ENCODE assay signal across 12 cellular contexts in the genomic region with DNA sequence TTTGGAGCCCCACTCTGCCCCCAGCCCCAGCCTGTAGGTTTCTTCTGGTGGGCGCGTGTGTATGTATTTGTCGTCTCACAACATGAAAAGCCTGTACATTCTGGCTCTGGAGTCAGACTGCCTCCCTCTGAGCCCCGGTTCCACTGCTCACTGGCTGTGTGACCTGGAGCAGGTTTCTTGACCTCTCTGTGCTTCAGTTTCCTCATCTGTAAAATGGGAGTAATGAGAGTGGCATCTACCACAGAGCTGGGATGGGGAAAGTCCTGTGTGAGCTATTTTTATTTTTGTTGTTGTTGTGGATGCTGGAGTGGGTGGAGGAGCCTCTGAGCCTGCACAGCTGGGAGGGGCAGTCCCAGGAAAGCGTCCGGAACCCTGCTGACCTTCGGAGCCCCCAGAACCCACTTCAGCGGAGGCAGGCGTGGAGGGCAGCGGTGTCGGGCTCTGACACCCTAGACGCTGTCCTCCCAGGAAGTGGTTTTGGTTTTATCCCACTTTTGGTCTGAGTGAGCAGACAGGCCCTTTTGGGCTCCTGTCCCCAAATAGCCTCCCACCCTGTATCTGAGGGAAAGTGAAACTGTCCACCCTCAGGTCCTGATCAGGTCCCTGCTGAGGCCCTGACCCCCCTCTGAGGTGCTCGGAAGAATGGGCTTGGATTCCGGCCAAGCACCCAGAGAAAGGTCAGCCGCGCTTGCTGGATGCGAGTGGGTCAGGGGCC.
DNase-seq lines count a peak whose midpoint lies in the region; ATAC-seq, FAIRE-seq and TF ChIP-seq lines count a peak whose summit lies in the region.
"Had no signal": no experiment of that assay in that cellular context is flagged by ENCODE, and none has a peak within 500 bp of the region (broad histone marks: within the 10 kb centered on the region; RNA-seq: fewer than 3 reads in every experiment).

No MANE protein-coding gene starts in this region.

- TF ChIP-seq POLR2A in H1 (IDR thresholded peaks at IDR 0.05; ENCODE audit: control extremely low read depth in 1 of 2, low read depth in 2 of 2, low read length in 2 of 2) (no peak), spleen (IDR thresholded peaks at IDR 0.05) (no peak)

- H4K5ac ChIP-seq in H1 (ENCODE audit: insufficient read length, low read depth, low read length): no peak overlapping the region

- DNase-seq in H1 (ENCODE audit: low read depth in 1 of 2, low spot score in 2 of 2): no peak
- DNase-seq in spleen: peak; percentile 43
- no peak for DNase-seq in HAP-1 (ENCODE audit: low spot score in 2 of 2)
- no peak for DNase-seq in NCI-H226
- DNase-seq in cerebellar cortex (ENCODE audit: low spot score): no peak
- DNase-seq: foreskin keratinocyte; naive thymus-derived CD8-positive, alpha-beta T cell; NCI-H2171; Peyer's patch had no signal

- H2BK20ac ChIP-seq in H1 (ENCODE audit: low read length): no peak overlapping the region

- H3K56ac ChIP-seq in H1 (replicated peaks; ENCODE audit: insufficient read length, low read depth, low read length): no peak overlapping the region

- no peaks in the 10 kb centered on the region; a peak in 2 of 7 replicates for H3K27me3 ChIP-seq in H1 (replicated peaks in 1 of 4; ENCODE audit: control insufficient read depth in 3 of 4, extremely low read depth in 1 of 4, insufficient read depth in 3 of 4, low read length in 3 of 4)
- no peaks in the 10 kb centered on the region for H3K27me3 ChIP-seq in spleen (replicated peaks in 1 of 7)
- H3K27me3 ChIP-seq in HAP-1 (ENCODE audit: low read depth): no peaks in the 10 kb centered on the region
- H3K27me3 ChIP-seq: foreskin keratinocyte, Peyer's patch, tibial artery had no signal

- no peaks in the 10 kb centered on the region for H3K36me3 ChIP-seq in H1 (ENCODE audit: control insufficient read depth in 2 of 4, insufficient read depth in 4 of 4, low read length in 3 of 4)
- no peaks in the 10 kb centered on the region for H3K36me3 ChIP-seq in spleen
- no peaks in the 10 kb centered on the region for H3K36me3 ChIP-seq in HAP-1 (replicated peaks)
- H3K36me3 ChIP-seq: Peyer's patch, tibial artery had no signal

- no peak overlapping the region for H3K14ac ChIP-seq in H1 (ENCODE audit: insufficient read length)

- H3K79me2 ChIP-seq in H1 (ENCODE audit: control insufficient read depth in 1 of 2, insufficient read depth in 2 of 2, low read length in 2 of 2): no peaks in the 10 kb centered on the region

- intact Hi-C loops in spleen (cut with DNase I; ENCODE audit: low total_unique reads): no loop called here

- no peak overlapping the region for H2AFZ ChIP-seq in H1 (ENCODE audit: low read length)

- H3K9ac ChIP-seq in H1 (replicated peaks in 1 of 4; ENCODE audit: extremely low read depth in 1 of 4, low read depth in 3 of 4, low read length in 3 of 4): no peak overlapping the region

- no peaks in the 10 kb centered on the region for H4K20me1 ChIP-seq in H1 (replicated peaks in 1 of 2; ENCODE audit: control insufficient read depth in 1 of 2, insufficient read depth in 2 of 2, low read length in 2 of 2)

- H2BK15ac ChIP-seq in H1 (ENCODE audit: low read length): no peak overlapping the region

- no peak overlapping the region for H3K4ac ChIP-seq in H1 (replicated peaks; ENCODE audit: insufficient read length, low read depth, low read length)

- TF ChIP-seq CTCF in H1 (IDR thresholded peaks at IDR 0.05; ENCODE audit: control extremely low read depth in 1 of 3, insufficient read depth in 1 of 3, low read depth in 1 of 3, low read length in 3 of 3) (no peak), spleen (IDR thresholded peaks at IDR 0.05 in 8 of 11, conservative IDR thresholded peaks at IDR 0.05 in 3 of 11) (no peak)

- H3K23ac ChIP-seq in H1 (ENCODE audit: insufficient read length): no peak overlapping the region

- H2AK5ac ChIP-seq in H1 (ENCODE audit: low read depth, low read length): no peak overlapping the region

- in situ Hi-C loops in HAP-1 (cut with MboI; ENCODE audit: low sequenced_read_pairs): no loop called here

- CTCF ChIA-PET in H1 (lab: Charles Lee; ENCODE audit: partially characterized antibody): interaction anchor here (0.9 to 10.7 kb wide), 7 partner anchors 11 to 132 kb away, joined by 3 to 128 read pairs (median 7); no protein-coding TSS in a partner anchor

- H3K4me2 ChIP-seq in H1 (ENCODE audit: insufficient read depth in 1 of 2, low read depth in 2 of 2, low read length in 2 of 2): no peak overlapping the region

- H3K4me3 ChIP-seq in H1 (ENCODE audit: extremely low read depth in 1 of 4, insufficient read depth in 2 of 4, low read depth in 3 of 4, low read length in 4 of 4) (no peak overlapping the region), spleen (no peak overlapping the region), HAP-1 (no peak overlapping the region)
- H3K4me3 ChIP-seq: Peyer's patch, tibial artery had no signal

- H2BK120ac ChIP-seq in H1 (replicated peaks; ENCODE audit: low read depth, low read length): no peak overlapping the region

- TF ChIP-seq RAD21 in H1 (IDR thresholded peaks at IDR 0.05 in 1 of 2, conservative IDR thresholded peaks at IDR 0.05 in 1 of 2; ENCODE audit: low read depth in 2 of 2, low read length in 2 of 2): no peak

- H3K79me1 ChIP-seq in H1 (ENCODE audit: low read depth, low read length): no peaks in the 10 kb centered on the region

- no peak overlapping the region for H2BK12ac ChIP-seq in H1 (ENCODE audit: low read depth, low read length)

- H2BK5ac ChIP-seq in H1 (ENCODE audit: low read depth, low read length): no peak overlapping the region

- no peak overlapping the region for H3K18ac ChIP-seq in H1 (ENCODE audit: extremely low read depth, low read length)

- H3K9me3 ChIP-seq in H1 (ENCODE audit: insufficient read depth in 2 of 2, low read depth in 1 of 2, low read length in 1 of 2) (no peaks in the 10 kb centered on the region), spleen (no peaks in the 10 kb centered on the region), HAP-1 (no peaks in the 10 kb centered on the region)
- H3K9me3 ChIP-seq: Peyer's patch, tibial artery had no signal

- no peak for TF ChIP-seq EP300 in H1 (IDR thresholded peaks at IDR 0.05; ENCODE audit: borderline replicate concordance in 1 of 2, low read depth in 2 of 2, low read length in 2 of 2)

- WGBS in H1 (ENCODE audit: extremely low coverage in 1 of 2, insufficient coverage in 1 of 2, insufficient read length in 1 of 2, insufficient replicate concordance in 2 of 2, low coverage in 1 of 2, low lambda C conversion rate in 2 of 2, missing lambda C conversion rate in 1 of 2), 2 experiments: 92% methylated on average over 16 of the region's 17 CpGs; no CpG with 5 or more reads in 1 of the 2 experiments
- WGBS in spleen, 5 donors: 57 to 74% (median 65%) methylated on average over 15 to 17 of the region's 17 CpGs

- POLR2A ChIA-PET in H1 (lab: Charles Lee; ENCODE audit: partially characterized antibody): no interaction called here

- ATAC-seq in GM19438 (IDR thresholded peaks at IDR 0.05; ENCODE audit: low read depth, unreplicated experiment): peak; percentile 58
- peak; percentile 58 for ATAC-seq in HG03342 (IDR thresholded peaks at IDR 0.05; ENCODE audit: unreplicated experiment)
- ATAC-seq: foreskin keratinocyte; naive thymus-derived CD8-positive, alpha-beta T cell had no signal

- H3K27ac ChIP-seq in H1 (ENCODE audit: low read depth, low read length) (no peak overlapping the region), spleen (peak overlapping the region in 4 of 8 donors; percentile 10 to 80 (median 40))
- H3K27ac ChIP-seq: foreskin keratinocyte, Peyer's patch, tibial artery had no signal

- H3K23me2 ChIP-seq in H1 (ENCODE audit: low read depth, low read length): no peaks in the 10 kb centered on the region

- H4K91ac ChIP-seq in H1 (replicated peaks; ENCODE audit: insufficient read length, low read length): peak overlapping the region; percentile 28

- no peak overlapping the region; the same call in none of the 2 replicates for H4K8ac ChIP-seq in H1 (ENCODE audit: extremely low read depth, insufficient read depth, low read length)

- H3K4me1 ChIP-seq in H1 (replicated peaks in 1 of 4; ENCODE audit: control insufficient read depth in 3 of 4, insufficient read depth in 4 of 4, low read length in 3 of 4) (no peaks in the 10 kb centered on the region; a peak in 1 of 7 replicates), spleen (peaks cover 4 to 48% (median 28%) of the 10 kb centered on the region in 6 donors), HAP-1 (no peaks in the 10 kb centered on the region)

- no peak for FAIRE-seq in H1 (lab: Jason Lieb, UNC)

TF ChIP-seq in H1, 55 proteins besides CTCF, POLR2A, EP300 and RAD21:
- TF ChIP-seq KDM1A (IDR thresholded peaks at IDR 0.05; ENCODE audit: borderline replicate concordance, low read length) (peak; percentile 68; the same call in 1 of the 2 replicates), KDM4A (IDR thresholded peaks at IDR 0.05; ENCODE audit: low read depth, low read length, severe bottlenecking) (no peak)
